ENCODE assay signal across 24 cellular contexts in the genomic region with DNA sequence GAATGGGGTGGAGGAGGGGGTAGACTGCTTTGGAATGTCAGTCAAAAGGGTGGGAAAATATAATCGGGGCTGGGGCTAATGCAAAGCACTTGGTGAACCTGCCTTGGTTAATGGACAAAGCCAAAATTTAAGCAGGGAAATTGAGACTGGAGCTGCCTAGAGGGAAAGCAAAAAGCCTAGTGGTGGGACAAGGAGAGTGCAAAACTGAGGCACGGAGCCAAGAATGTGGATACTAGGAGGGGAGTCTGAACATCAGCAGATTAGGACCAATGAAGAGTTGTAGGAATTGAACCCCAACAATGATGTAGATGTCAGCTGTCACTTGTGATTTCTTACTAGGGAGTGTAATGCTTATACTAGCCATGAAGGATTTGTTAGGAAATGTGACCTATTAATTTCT.
"Had no signal": no experiment of that assay in that cellular context is flagged by ENCODE, and none has a peak within 500 bp of the region (broad histone marks: within the 10 kb centered on the region; RNA-seq: fewer than 3 reads in every experiment).

No MANE protein-coding gene starts in this region.

- H3K27ac Mint-ChIP-seq: activated naive CD4-positive, alpha-beta T cell treated with anti-CD3 and anti-CD28 coated beads for 36 hours; activated naive CD8-positive, alpha-beta T cell treated with anti-CD3 and anti-CD28 coated beads, Interleukin-2, amount 10 ng/mL, durations not matched to agents 7 days and 5 days; activated T-helper 2 cell treated with anti-CD3 and anti-CD28 coated beads, Interferon-gamma antibody, Interleukin-2, Interleukin-4, amounts not matched to agents 10 μg/mL and 5 μg/mL and 100 μg/mL, durations not matched to agents 14 hours and 24 hours and 36 hours; immature natural killer cell; mesothelial cell of epicardium; natural killer cell; stimulated activated naive CD8-positive, alpha-beta T cell treated with anti-CD3 and anti-CD28 coated beads, Interleukin-15, Interleukin-2, amounts not matched to agents 100 ng/mL and 50 ng/mL, for 24 hours had no signal

- H3K9me3 ChIP-seq: left ventricle myocardium inferior, neutrophil, thyroid gland had no signal

- H3K27ac ChIP-seq: cardiac muscle cell, foreskin keratinocyte, left ventricle myocardium inferior, neutrophil, parathyroid adenoma, skin epidermis, thyroid gland had no signal

- H3K27me3 Mint-ChIP-seq: stimulated activated naive CD8-positive, alpha-beta T cell treated with anti-CD3 and anti-CD28 coated beads, Interleukin-15, Interleukin-2, amounts not matched to agents 100 ng/mL and 50 ng/mL, for 24 hours; T-helper 17 cell had no signal

- H3K27me3 ChIP-seq: cardiac muscle cell, foreskin keratinocyte, neutrophil, thyroid gland had no signal

- H3K4me3 Mint-ChIP-seq: activated naive CD4-positive, alpha-beta T cell treated with anti-CD3 and anti-CD28 coated beads for 36 hours; activated naive CD8-positive, alpha-beta T cell treated with anti-CD3 and anti-CD28 coated beads, Interleukin-2, amount 10 ng/mL, durations not matched to agents 7 days and 5 days; activated T-cell treated with anti-CD3 and anti-CD28 coated beads, Interleukin-2, amount 50 U/mL, for 4 hours; immature natural killer cell; mesothelial cell of epicardium; natural killer cell; stimulated activated naive CD8-positive, alpha-beta T cell treated with anti-CD3 and anti-CD28 coated beads, Interleukin-15, Interleukin-2, amounts not matched to agents 100 ng/mL and 50 ng/mL, for 24 hours; T-helper 17 cell had no signal

- H3K79me2 ChIP-seq: parathyroid adenoma had no signal

- H3K9me3 Mint-ChIP-seq: activated naive CD4-positive, alpha-beta T cell treated with anti-CD3 and anti-CD28 coated beads for 36 hours; activated naive CD8-positive, alpha-beta T cell treated with anti-CD3 and anti-CD28 coated beads, Interleukin-2, amount 10 ng/mL, durations not matched to agents 7 days and 5 days; activated T-cell treated with anti-CD3 and anti-CD28 coated beads, Interleukin-2, amount 50 U/mL, for 4 hours; activated T-helper 2 cell treated with anti-CD3 and anti-CD28 coated beads, Interferon-gamma antibody, Interleukin-2, Interleukin-4, amounts not matched to agents 10 μg/mL and 5 μg/mL and 100 μg/mL, durations not matched to agents 14 hours and 24 hours and 36 hours; natural killer cell; stimulated activated naive CD8-positive, alpha-beta T cell treated with anti-CD3 and anti-CD28 coated beads, Interleukin-15, Interleukin-2, amounts not matched to agents 100 ng/mL and 50 ng/mL, for 24 hours had no signal

- H3K9ac ChIP-seq: parathyroid adenoma had no signal

- H3K36me3 Mint-ChIP-seq: activated naive CD8-positive, alpha-beta T cell treated with anti-CD3 and anti-CD28 coated beads, Interleukin-2, amount 10 ng/mL, durations not matched to agents 7 days and 5 days; immature natural killer cell; mesothelial cell of epicardium; natural killer cell had no signal

- ATAC-seq: activated T-cell treated with anti-CD3 and anti-CD28 coated beads, Interleukin-2, amount 50 U/mL, for 4 hours; foreskin keratinocyte; natural killer cell; right cardiac atrium; T-helper 17 cell had no signal

- H3K36me3 ChIP-seq: cardiac muscle cell, left ventricle myocardium inferior, neutrophil, thyroid gland had no signal

- DNase-seq: activated CD4-positive, alpha-beta T cell treated with anti-CD3 and anti-CD28 coated beads for 4 hours; activated CD4-positive, alpha-beta T cell treated with anti-CD3 and anti-CD28 coated beads, Interleukin-2, amount 50 U/mL, for 48 hours; activated CD4-positive, CD25-positive, alpha-beta regulatory T cell; activated CD8-positive, alpha-beta memory T cell treated with anti-CD3 and anti-CD28 coated beads, Interleukin-2, amount 50 U/mL, for 48 hours; activated naive CD4-positive, alpha-beta T cell treated with anti-CD3 and anti-CD28 coated beads for 36 hours; activated naive CD8-positive, alpha-beta T cell treated with anti-CD3 and anti-CD28 coated beads, Interleukin-2, amount 10 ng/mL, durations not matched to agents 7 days and 5 days; activated T-cell treated with anti-CD3 and anti-CD28 coated beads, Interleukin-2, amount 50 U/mL, for 4 hours; cortex of kidney; foreskin keratinocyte; immature natural killer cell; left ventricle myocardium inferior; natural killer cell; right cardiac atrium; stimulated activated CD4-positive, alpha-beta T cell treated with anti-CD3 and anti-CD28 coated beads, Interleukin-1b, Interleukin-23, amount 100 ng/mL, for 48 hours; substantia nigra; T-helper 17 cell; thyroid gland had no signal

- H3K4me1 Mint-ChIP-seq: activated naive CD8-positive, alpha-beta T cell treated with anti-CD3 and anti-CD28 coated beads, Interleukin-2, amount 10 ng/mL, durations not matched to agents 7 days and 5 days; immature natural killer cell; natural killer cell had no signal

- H3K4me3 ChIP-seq: cardiac muscle cell, left ventricle myocardium inferior, skin epidermis, thyroid gland had no signal

- H2AFZ ChIP-seq: parathyroid adenoma had no signal

- H3K4me1 ChIP-seq: foreskin keratinocyte, parathyroid adenoma, thyroid gland had no signal
